In the genomic region with DNA sequence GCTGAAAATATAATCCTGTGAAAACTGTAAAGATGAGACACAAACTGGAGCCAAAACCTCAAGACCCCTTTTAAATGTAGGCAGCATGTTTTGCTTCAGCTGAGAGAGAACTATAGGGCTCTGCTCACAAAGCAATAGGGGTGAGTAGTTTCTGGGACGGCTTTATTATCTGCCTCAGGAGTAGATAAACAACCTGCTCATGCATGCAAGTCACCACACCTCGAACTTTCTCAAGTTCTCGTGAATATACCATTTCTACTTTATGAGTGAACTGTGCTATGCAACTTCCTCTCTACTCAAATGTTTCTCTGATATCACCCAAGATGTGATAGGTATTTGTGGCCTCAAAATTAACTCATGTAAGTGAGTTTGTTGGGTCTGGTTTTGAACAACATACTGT, we compare ENCODE assay signal across 1 cellular context.
TF ChIP-seq lines count a peak whose summit lies in the region.

No MANE protein-coding gene starts in this region.

TF ChIP-seq in K562, 482 proteins besides CTCF, POLR2A, EP300 and RAD21:
- TF ChIP-seq EZH2 (IDR thresholded peaks at IDR 0.05; ENCODE audit: borderline replicate concordance, low read depth, low read length) (no peak), MXI1 (IDR thresholded peaks at IDR 0.05; ENCODE audit: low read depth, low read length) (no peak), TFAM (CRISPR knock-in tag; conservative IDR thresholded peaks at IDR 0.05) (no peak), ZFPM2 (CRISPR knock-in tag; IDR thresholded peaks at IDR 0.05) (no peak), HIVEP1 (CRISPR knock-in tag; IDR thresholded peaks at IDR 0.05) (no peak), BRD9 (IDR thresholded peaks at IDR 0.05; ENCODE audit: low read depth, partially characterized antibody) (no peak), MECOM (CRISPR knock-in tag; IDR thresholded peaks at IDR 0.05) (no peak), NFYB (IDR thresholded peaks at IDR 0.05; ENCODE audit: extremely low read depth, insufficient read length) (no peak)
- TF ChIP-seq, protein P1, sequence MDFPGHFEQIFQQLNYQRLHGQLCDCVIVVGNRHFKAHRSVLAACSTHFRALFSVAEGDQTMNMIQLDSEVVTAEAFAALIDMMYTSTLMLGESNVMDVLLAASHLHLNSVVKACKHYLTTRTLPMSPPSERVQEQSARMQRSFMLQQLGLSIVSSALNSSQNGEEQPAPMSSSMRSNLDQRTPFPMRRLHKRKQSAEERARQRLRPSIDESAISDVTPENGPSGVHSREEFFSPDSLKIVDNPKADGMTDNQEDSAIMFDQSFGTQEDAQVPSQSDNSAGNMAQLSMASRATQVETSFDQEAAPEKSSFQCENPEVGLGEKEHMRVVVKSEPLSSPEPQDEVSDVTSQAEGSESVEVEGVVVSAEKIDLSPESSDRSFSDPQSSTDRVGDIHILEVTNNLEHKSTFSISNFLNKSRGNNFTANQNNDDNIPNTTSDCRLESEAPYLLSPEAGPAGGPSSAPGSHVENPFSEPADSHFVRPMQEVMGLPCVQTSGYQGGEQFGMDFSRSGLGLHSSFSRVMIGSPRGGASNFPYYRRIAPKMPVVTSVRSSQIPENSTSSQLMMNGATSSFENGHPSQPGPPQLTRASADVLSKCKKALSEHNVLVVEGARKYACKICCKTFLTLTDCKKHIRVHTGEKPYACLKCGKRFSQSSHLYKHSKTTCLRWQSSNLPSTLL (IDR thresholded peaks at IDR 0.05) = no peak
- TF ChIP-seq, protein P2, sequence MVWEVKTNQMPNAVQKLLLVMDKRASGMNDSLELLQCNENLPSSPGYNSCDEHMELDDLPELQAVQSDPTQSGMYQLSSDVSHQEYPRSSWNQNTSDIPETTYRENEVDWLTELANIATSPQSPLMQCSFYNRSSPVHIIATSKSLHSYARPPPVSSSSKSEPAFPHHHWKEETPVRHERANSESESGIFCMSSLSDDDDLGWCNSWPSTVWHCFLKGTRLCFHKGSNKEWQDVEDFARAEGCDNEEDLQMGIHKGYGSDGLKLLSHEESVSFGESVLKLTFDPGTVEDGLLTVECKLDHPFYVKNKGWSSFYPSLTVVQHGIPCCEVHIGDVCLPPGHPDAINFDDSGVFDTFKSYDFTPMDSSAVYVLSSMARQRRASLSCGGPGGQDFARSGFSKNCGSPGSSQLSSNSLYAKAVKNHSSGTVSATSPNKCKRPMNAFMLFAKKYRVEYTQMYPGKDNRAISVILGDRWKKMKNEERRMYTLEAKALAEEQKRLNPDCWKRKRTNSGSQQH (CRISPR knock-in tag; IDR thresholded peaks at IDR 0.05) = no peak
- TF ChIP-seq, protein P3, sequence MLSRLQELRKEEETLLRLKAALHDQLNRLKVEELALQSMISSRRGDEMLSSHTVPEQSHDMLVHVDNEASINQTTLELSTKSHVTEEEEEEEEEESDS (CRISPR knock-in tag; IDR thresholded peaks at IDR 0.05) = no peak
- TF ChIP-seq, protein P4, sequence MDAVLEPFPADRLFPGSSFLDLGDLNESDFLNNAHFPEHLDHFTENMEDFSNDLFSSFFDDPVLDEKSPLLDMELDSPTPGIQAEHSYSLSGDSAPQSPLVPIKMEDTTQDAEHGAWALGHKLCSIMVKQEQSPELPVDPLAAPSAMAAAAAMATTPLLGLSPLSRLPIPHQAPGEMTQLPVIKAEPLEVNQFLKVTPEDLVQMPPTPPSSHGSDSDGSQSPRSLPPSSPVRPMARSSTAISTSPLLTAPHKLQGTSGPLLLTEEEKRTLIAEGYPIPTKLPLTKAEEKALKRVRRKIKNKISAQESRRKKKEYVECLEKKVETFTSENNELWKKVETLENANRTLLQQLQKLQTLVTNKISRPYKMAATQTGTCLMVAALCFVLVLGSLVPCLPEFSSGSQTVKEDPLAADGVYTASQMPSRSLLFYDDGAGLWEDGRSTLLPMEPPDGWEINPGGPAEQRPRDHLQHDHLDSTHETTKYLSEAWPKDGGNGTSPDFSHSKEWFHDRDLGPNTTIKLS (IDR thresholded peaks at IDR 0.05; ENCODE audit: borderline replicate concordance, low read depth) = no peak
- TF ChIP-seq, protein P5, sequence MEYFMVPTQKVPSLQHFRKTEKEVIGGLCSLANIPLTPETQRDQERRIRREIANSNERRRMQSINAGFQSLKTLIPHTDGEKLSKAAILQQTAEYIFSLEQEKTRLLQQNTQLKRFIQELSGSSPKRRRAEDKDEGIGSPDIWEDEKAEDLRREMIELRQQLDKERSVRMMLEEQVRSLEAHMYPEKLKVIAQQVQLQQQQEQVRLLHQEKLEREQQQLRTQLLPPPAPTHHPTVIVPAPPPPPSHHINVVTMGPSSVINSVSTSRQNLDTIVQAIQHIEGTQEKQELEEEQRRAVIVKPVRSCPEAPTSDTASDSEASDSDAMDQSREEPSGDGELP (CRISPR knock-in tag; IDR thresholded peaks at IDR 0.05; ENCODE audit: borderline replicate concordance) = no peak
TF ChIP-seq in K562: peak in this region for 0.
